In genomic region chr16:69093974-69094373, GRCh38 we compare ENCODE assay signal across 2 cellular contexts.
TF ChIP-seq lines count a peak whose summit lies in the region.

No MANE protein-coding gene starts in this region.

TF ChIP-seq in HEK293, 187 proteins besides CTCF, POLR2A, EP300 and RAD21:
- TF ChIP-seq OSR2 (tag by site-specific recombination; IDR thresholded peaks at IDR 0.05): 0 out of 2 replicates have a peak, but pooled peaks have one; percentile 21
- TF ChIP-seq BCL11B (tag by site-specific recombination; IDR thresholded peaks at IDR 0.05; ENCODE audit: low read depth): no peak

TF ChIP-seq in H1, 55 proteins besides CTCF, POLR2A, EP300 and RAD21:
- TF ChIP-seq EZH2 (IDR thresholded peaks at IDR 0.05; ENCODE audit: low read depth, low read length, severe bottlenecking) (no peak), JUND (IDR thresholded peaks at IDR 0.05; ENCODE audit: low read length) (no peak), RBBP5 (IDR thresholded peaks at IDR 0.05; ENCODE audit: borderline replicate concordance, low read depth, low read length) (no peak), ZNF274 (IDR thresholded peaks at IDR 0.05; ENCODE audit: borderline replicate concordance, extremely low read depth, low read length) (no peak), TBP (IDR thresholded peaks at IDR 0.05; ENCODE audit: low read depth, low read length) (no peak), USF2 (IDR thresholded peaks at IDR 0.05; ENCODE audit: low read length) (no peak), CTBP2 (IDR thresholded peaks at IDR 0.05; ENCODE audit: borderline replicate concordance, insufficient read depth, insufficient read length, low read length) (no peak), CHD7 (IDR thresholded peaks at IDR 0.05; ENCODE audit: insufficient replicate concordance, low read length) (no peak), CBX5 (IDR thresholded peaks at IDR 0.05; ENCODE audit: low read depth, low read length) (no peak), YY1 (IDR thresholded peaks at IDR 0.05; ENCODE audit: low read depth, low read length) (no peak), NRF1 (IDR thresholded peaks at IDR 0.05; ENCODE audit: low read depth, low read length) (no peak), BACH1 (IDR thresholded peaks at IDR 0.05; ENCODE audit: low read length) (no peak)
TF ChIP-seq in H1: peak in this region for 0.
